25 cellular contexts compared by ENCODE assay signal in the genomic region with DNA sequence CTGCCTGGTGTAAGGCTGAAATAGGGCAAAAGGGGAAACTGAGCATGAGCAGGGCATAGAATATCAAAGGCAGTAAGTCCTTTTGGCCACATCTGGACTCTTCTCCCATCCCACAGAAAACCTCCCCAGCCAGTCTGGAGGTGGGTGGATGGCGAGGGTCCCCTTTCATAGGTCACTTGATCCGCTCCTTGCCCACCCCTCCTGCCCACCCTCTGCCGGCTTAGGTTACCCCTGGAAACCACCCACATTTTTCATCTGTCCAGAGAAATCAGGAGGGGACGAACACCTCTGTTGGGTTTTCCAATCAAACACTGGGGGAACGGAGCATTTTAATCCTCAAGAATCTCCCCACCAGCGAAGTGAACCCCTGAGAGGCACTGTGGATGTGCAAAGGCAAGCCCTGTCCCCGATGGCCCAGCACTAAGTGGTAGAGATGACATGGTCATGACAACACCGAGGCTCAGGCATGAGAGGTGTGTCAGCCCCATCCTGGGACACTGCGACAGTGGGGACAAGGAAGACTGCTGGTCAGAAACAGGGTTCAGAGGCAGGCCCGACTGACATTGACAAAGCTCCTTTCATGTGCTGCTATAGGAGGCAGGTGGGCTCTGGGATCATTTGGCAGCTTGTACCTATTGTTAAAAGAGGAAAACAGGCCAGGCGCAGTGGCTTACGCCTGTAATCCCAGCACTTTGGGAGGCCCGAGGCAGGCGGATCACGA. TPM values are rescaled to one million over a fixed set of nuclear protein-coding genes. Genes with fewer than 3 reads are reported as not detected.
DNase-seq lines count a peak whose midpoint lies in the region; ATAC-seq lines count a peak whose summit lies in the region.
"Had no signal": no experiment of that assay in that cellular context is flagged by ENCODE, and none has a peak within 500 bp of the region (broad histone marks: within the 10 kb centered on the region; RNA-seq: fewer than 3 reads in every experiment).

No MANE protein-coding gene starts in this region.

- H3K27me3 Mint-ChIP-seq in activated T-cell treated with anti-CD3 and anti-CD28 coated beads, Interleukin-2, amount 50 U/mL, for 72 hours (ENCODE audit: low read depth): no peaks in the 10 kb centered on the region
- peaks cover 2% of the 10 kb centered on the region for H3K27me3 Mint-ChIP-seq in activated T-helper 2 cell treated with anti-CD3 and anti-CD28 coated beads, Interferon-gamma antibody, Interleukin-2, Interleukin-4, amounts not matched to agents 10 μg/mL and 5 μg/mL and 100 μg/mL, durations not matched to agents 14 hours and 24 hours and 36 hours (ENCODE audit: low read depth)
- peaks cover 8% of the 10 kb centered on the region for H3K27me3 Mint-ChIP-seq in stimulated activated naive CD8-positive, alpha-beta T cell treated with anti-CD3 and anti-CD28 coated beads, Interleukin-15, amount 100 ng/mL, for 72 hours

- peak overlapping the region; percentile 87 for H3K27ac Mint-ChIP-seq in activated T-cell treated with anti-CD3 and anti-CD28 coated beads, Interleukin-2, amount 50 U/mL, for 72 hours
- peak overlapping the region; percentile 85 for H3K27ac Mint-ChIP-seq in activated T-helper 2 cell treated with anti-CD3 and anti-CD28 coated beads, Interferon-gamma antibody, Interleukin-2, Interleukin-4, amounts not matched to agents 10 μg/mL and 5 μg/mL and 100 μg/mL, durations not matched to agents 14 hours and 24 hours and 36 hours
- peak overlapping the region in 1 of 2 donors; percentile 16 for H3K27ac Mint-ChIP-seq in stimulated activated naive CD8-positive, alpha-beta T cell treated with anti-CD3 and anti-CD28 coated beads, Interleukin-15, amount 100 ng/mL, for 72 hours
- H3K27ac Mint-ChIP-seq: activated naive CD4-positive, alpha-beta T cell treated with anti-CD3 and anti-CD28 coated beads, Interleukin-2, amount 10 ng/mL, durations not matched to agents 7 days and 5 days; T-helper 2 cell treated with Interferon-gamma antibody and Interleukin-4, amounts not matched to agents 5 μg/mL and 100 μg/mL, for 36 hours had no signal

- peak overlapping the region; percentile 35 to 74 for H3K4me3 Mint-ChIP-seq in activated T-cell treated with anti-CD3 and anti-CD28 coated beads, Interleukin-2, amount 50 U/mL, for 72 hours
- no peak overlapping the region for H3K4me3 Mint-ChIP-seq in activated T-helper 2 cell treated with anti-CD3 and anti-CD28 coated beads, Interferon-gamma antibody, Interleukin-2, Interleukin-4, amounts not matched to agents 10 μg/mL and 5 μg/mL and 100 μg/mL, durations not matched to agents 14 hours and 24 hours and 36 hours (ENCODE audit: low read depth)
- peak overlapping the region; percentile 33 to 34 for H3K4me3 Mint-ChIP-seq in stimulated activated naive CD8-positive, alpha-beta T cell treated with anti-CD3 and anti-CD28 coated beads, Interleukin-15, amount 100 ng/mL, for 72 hours
- H3K4me3 Mint-ChIP-seq: activated naive CD4-positive, alpha-beta T cell treated with anti-CD3 and anti-CD28 coated beads, Interleukin-2, amount 10 ng/mL, durations not matched to agents 7 days and 5 days; T-helper 2 cell treated with Interferon-gamma antibody and Interleukin-4, amounts not matched to agents 5 μg/mL and 100 μg/mL, for 36 hours had no signal

- no peak for ATAC-seq in activated T-cell treated with anti-CD3 and anti-CD28 coated beads, Interleukin-2, amount 50 U/mL, for 72 hours (replicated peaks in 1 of 2)
- no peak for ATAC-seq in left lobe of liver
- no peak for ATAC-seq in stimulated activated naive CD8-positive, alpha-beta T cell treated with anti-CD3 and anti-CD28 coated beads, Interleukin-15, amount 100 ng/mL, for 72 hours
- ATAC-seq in HG02759 (IDR thresholded peaks at IDR 0.05; ENCODE audit: unreplicated experiment): no peak
- ATAC-seq: gastroesophageal sphincter, left cardiac atrium, Panc1 had no signal

- H3K36me3 Mint-ChIP-seq in activated T-cell treated with anti-CD3 and anti-CD28 coated beads, Interleukin-2, amount 50 U/mL, for 72 hours (ENCODE audit: insufficient read depth in 2 of 2): peaks cover 3% of the 10 kb centered on the region in 2 donors
- H3K36me3 Mint-ChIP-seq in activated T-helper 2 cell treated with anti-CD3 and anti-CD28 coated beads, Interferon-gamma antibody, Interleukin-2, Interleukin-4, amounts not matched to agents 10 μg/mL and 5 μg/mL and 100 μg/mL, durations not matched to agents 14 hours and 24 hours and 36 hours (ENCODE audit: low read depth): no peaks in the 10 kb centered on the region

- DNase-seq in activated T-cell treated with anti-CD3 and anti-CD28 coated beads, Interleukin-2, amount 50 U/mL, for 72 hours: no peak
- no peak for DNase-seq in activated T-cell treated with anti-CD3 and anti-CD28 coated beads for 4 hours
- no peak for DNase-seq in activated T-helper 2 cell treated with anti-CD3 and anti-CD28 coated beads, Interferon-gamma antibody, Interleukin-2, Interleukin-4, amounts not matched to agents 10 μg/mL and 5 μg/mL and 100 μg/mL, durations not matched to agents 14 hours and 24 hours and 36 hours (ENCODE audit: low spot score)
- DNase-seq in left lobe of liver (ENCODE audit: low spot score): peak; percentile 24
- no peak for DNase-seq in stimulated activated naive CD8-positive, alpha-beta T cell treated with anti-CD3 and anti-CD28 coated beads, Interleukin-15, amount 100 ng/mL, for 72 hours
- no peak for DNase-seq in HuH-7 (ENCODE audit: low spot score)
- no peak for DNase-seq in OCI-M2 (lab: John Stamatoyannopoulos, UW; ENCODE audit: unreplicated experiment)
- DNase-seq: ACHN; activated naive CD4-positive, alpha-beta T cell treated with anti-CD3 and anti-CD28 coated beads, Interleukin-2, amount 10 ng/mL, durations not matched to agents 7 days and 5 days; DMS153; KBM-7; left cardiac atrium; mesenchymal stem cell; MG63; NCI-H2029 treated with DMSO at 0.1 percent for 48 hours; NCI-H526 treated with DMSO at 0.1 percent for 48 hours; SHP77; upper lobe of left lung had no signal

- peaks cover 30% of the 10 kb centered on the region for H3K4me1 Mint-ChIP-seq in activated T-cell treated with anti-CD3 and anti-CD28 coated beads, Interleukin-2, amount 50 U/mL, for 72 hours (ENCODE audit: low read depth)
- peaks cover 22% of the 10 kb centered on the region for H3K4me1 Mint-ChIP-seq in activated T-helper 2 cell treated with anti-CD3 and anti-CD28 coated beads, Interferon-gamma antibody, Interleukin-2, Interleukin-4, amounts not matched to agents 10 μg/mL and 5 μg/mL and 100 μg/mL, durations not matched to agents 14 hours and 24 hours and 36 hours (ENCODE audit: low read depth)
- peaks cover 47% of the 10 kb centered on the region for H3K4me1 Mint-ChIP-seq in stimulated activated naive CD8-positive, alpha-beta T cell treated with anti-CD3 and anti-CD28 coated beads, Interleukin-15, amount 100 ng/mL, for 72 hours

- H3K9me3 Mint-ChIP-seq in activated T-cell treated with anti-CD3 and anti-CD28 coated beads, Interleukin-2, amount 50 U/mL, for 72 hours: no peaks in the 10 kb centered on the region
- H3K9me3 Mint-ChIP-seq in activated T-helper 2 cell treated with anti-CD3 and anti-CD28 coated beads, Interferon-gamma antibody, Interleukin-2, Interleukin-4, amounts not matched to agents 10 μg/mL and 5 μg/mL and 100 μg/mL, durations not matched to agents 14 hours and 24 hours and 36 hours: peaks cover 9% of the 10 kb centered on the region
- peaks cover 9 to 13% of the 10 kb centered on the region in 2 donors for H3K9me3 Mint-ChIP-seq in stimulated activated naive CD8-positive, alpha-beta T cell treated with anti-CD3 and anti-CD28 coated beads, Interleukin-15, amount 100 ng/mL, for 72 hours
- H3K9me3 Mint-ChIP-seq: T-helper 2 cell treated with Interferon-gamma antibody and Interleukin-4, amounts not matched to agents 5 μg/mL and 100 μg/mL, for 36 hours had no signal

- intact Hi-C loops in activated T-helper 2 cell treated with anti-CD3 and anti-CD28 coated beads, Interferon-gamma antibody, Interleukin-2, Interleukin-4, amounts not matched to agents 10 μg/mL and 5 μg/mL and 100 μg/mL, durations not matched to agents 14 hours and 24 hours and 36 hours (cut with micrococcal nuclease): loop anchor here (2.0 kb wide), 1 partner anchor 73 kb away; no protein-coding TSS in a partner anchor

RNA-seq across cellular contexts. Expression of a gene that starts 54.5 kb away (rescaled TPM):
- under 1 TPM; 0.42 to 0.67 TPM for total RNA-seq in activated T-cell treated with anti-CD3 and anti-CD28 coated beads, Interleukin-2, amount 50 U/mL, for 72 hours
- total RNA-seq in activated T-helper 2 cell treated with anti-CD3 and anti-CD28 coated beads, Interferon-gamma antibody, Interleukin-2, Interleukin-4, amounts not matched to agents 10 μg/mL and 5 μg/mL and 100 μg/mL, durations not matched to agents 14 hours and 24 hours and 36 hours: 0.09 TPM in 1 of 2 replicates, not detected in the other
- total RNA-seq in left lobe of liver: 0.78 TPM
- total RNA-seq: gastroesophageal sphincter, hepatocyte, myocyte, skeletal muscle tissue had no signal
